13 cellular contexts compared by ENCODE assay signal in genomic region chr5:9468070-9468388, GRCh38.
A peak's percentile ranks its signal among the peaks of the same experiment; 100 is the strongest.
DNase-seq lines count a peak whose midpoint lies in the region; ATAC-seq and TF ChIP-seq lines count a peak whose summit lies in the region.
"Had no signal": no experiment of that assay in that cellular context is flagged by ENCODE, and none has a peak within 500 bp of the region (broad histone marks: within the 10 kb centered on the region; RNA-seq: fewer than 3 reads in every experiment).

No MANE protein-coding gene starts in this region.

- H3K27ac ChIP-seq in SJSA1 (peak overlapping the region; percentile 60), fibroblast of lung (ENCODE audit: insufficient read depth, low read length) (peak overlapping the region; percentile 36)
- H3K27ac ChIP-seq: adrenal gland, right atrium auricular region had no signal

- CTCF ChIA-PET in activated CD8-positive, alpha-beta T cell treated with anti-CD3 and anti-CD28 coated beads for 36 hours (lab: Charles Lee) = no interaction called here

- no peaks in the 10 kb centered on the region for H3K36me3 Mint-ChIP-seq in activated CD8-positive, alpha-beta T cell treated with anti-CD3 and anti-CD28 coated beads for 36 hours (ENCODE audit: low read depth)
- H3K36me3 Mint-ChIP-seq: stimulated activated effector memory CD8-positive, alpha-beta T cell treated with anti-CD3 and anti-CD28 coated beads, Interleukin-12 subunit alpha, Interleukin-12 subunit beta, amount 100 ng/mL, for 72 hours had no signal

- intact Hi-C loops in activated CD8-positive, alpha-beta T cell treated with anti-CD3 and anti-CD28 coated beads for 36 hours (cut with micrococcal nuclease) = no loop called here

- H3K9me3 ChIP-seq in SJSA1 (replicated peaks) = no peaks in the 10 kb centered on the region
- no peaks in the 10 kb centered on the region for H3K9me3 ChIP-seq in fibroblast of lung (ENCODE audit: control insufficient read depth, insufficient read depth, low read depth, low read length)
- no peaks in the 10 kb centered on the region for H3K9me3 ChIP-seq in BE2C
- H3K9me3 ChIP-seq: adrenal gland, right atrium auricular region had no signal

- H3K27ac Mint-ChIP-seq in activated CD8-positive, alpha-beta T cell treated with anti-CD3 and anti-CD28 coated beads for 36 hours = no peak overlapping the region
- H3K27ac Mint-ChIP-seq: stimulated activated effector memory CD8-positive, alpha-beta T cell treated with anti-CD3 and anti-CD28 coated beads, Interleukin-12 subunit alpha, Interleukin-12 subunit beta, amount 100 ng/mL, for 72 hours had no signal

- no peak overlapping the region for H2AFZ ChIP-seq in fibroblast of lung (ENCODE audit: low read length)

- no peaks in the 10 kb centered on the region for H3K27me3 Mint-ChIP-seq in activated CD8-positive, alpha-beta T cell treated with anti-CD3 and anti-CD28 coated beads for 36 hours

- H3K9ac ChIP-seq in fibroblast of lung (ENCODE audit: insufficient read depth, low read length) = no peak overlapping the region

- H3K4me3 Mint-ChIP-seq in activated CD8-positive, alpha-beta T cell treated with anti-CD3 and anti-CD28 coated beads for 36 hours = no peak overlapping the region
- H3K4me3 Mint-ChIP-seq: stimulated activated effector memory CD8-positive, alpha-beta T cell treated with anti-CD3 and anti-CD28 coated beads, Interleukin-12 subunit alpha, Interleukin-12 subunit beta, amount 100 ng/mL, for 72 hours had no signal

- peaks cover 16% of the 10 kb centered on the region for H3K4me1 ChIP-seq in SJSA1 (replicated peaks)
- H3K4me1 ChIP-seq in fibroblast of lung (ENCODE audit: control insufficient read depth, extremely low read depth, insufficient read depth, low read length) = peaks cover 6% of the 10 kb centered on the region
- H3K4me1 ChIP-seq in BE2C = no peaks in the 10 kb centered on the region
- H3K4me1 ChIP-seq: adrenal gland, right atrium auricular region had no signal

- TF ChIP-seq CTCF in fibroblast of lung (conservative IDR thresholded peaks at IDR 0.05 in 1 of 2, IDR thresholded peaks at IDR 0.05 in 1 of 2; ENCODE audit: low read depth in 1 of 2, low read length in 2 of 2) (no peak), BE2C (IDR thresholded peaks at IDR 0.05; ENCODE audit: low read depth, low read length) (no peak)
- no peak for TF ChIP-seq CTCF in activated CD8-positive, alpha-beta T cell treated with anti-CD3 and anti-CD28 coated beads for 36 hours (IDR thresholded peaks at IDR 0.05)

- DNase-seq in GM03348 (ENCODE audit: low spot score) = peak; percentile 84
- DNase-seq in SJSA1 (ENCODE audit: low read depth in 1 of 2, low spot score in 2 of 2) = peak; percentile 81 to 89
- peak; percentile 92 to 97 for DNase-seq in fibroblast of lung (ENCODE audit: low read depth in 2 of 2)
- peak; percentile 93 for DNase-seq in renal cortical epithelial cell (ENCODE audit: low read depth)
- no peak for DNase-seq in COLO668 (lab: John Stamatoyannopoulos, UW; ENCODE audit: unreplicated experiment)
- DNase-seq in BE2C = no peak
- DNase-seq in activated CD8-positive, alpha-beta T cell treated with anti-CD3 and anti-CD28 coated beads for 36 hours = no peak
- DNase-seq: adrenal gland, DND-41, NCI-H526 treated with DMSO at 0.1 percent for 48 hours had no signal

- H3K4me3 ChIP-seq in SJSA1 = no peak overlapping the region
- H3K4me3 ChIP-seq in fibroblast of lung (replicated peaks in 1 of 4; ENCODE audit: control extremely low read depth in 1 of 4, insufficient read depth in 1 of 4, low read depth in 3 of 4, low read length in 4 of 4) = no peak overlapping the region
- no peak overlapping the region for H3K4me3 ChIP-seq in BE2C (ENCODE audit: low read depth, low read length)
- H3K4me3 ChIP-seq: adrenal gland, right atrium auricular region had no signal

- H3K79me2 ChIP-seq in fibroblast of lung (ENCODE audit: control insufficient read depth, insufficient read depth, low read length) = no peaks in the 10 kb centered on the region

- H4K20me1 ChIP-seq in fibroblast of lung (ENCODE audit: control insufficient read depth, extremely low read depth, insufficient read depth, low read length) = no peaks in the 10 kb centered on the region

- POLR2A ChIA-PET in activated CD8-positive, alpha-beta T cell treated with anti-CD3 and anti-CD28 coated beads for 36 hours (lab: Charles Lee) = no interaction called here

- H3K4me1 Mint-ChIP-seq in activated CD8-positive, alpha-beta T cell treated with anti-CD3 and anti-CD28 coated beads for 36 hours (ENCODE audit: low read depth) = no peaks in the 10 kb centered on the region
- H3K4me1 Mint-ChIP-seq: stimulated activated effector memory CD8-positive, alpha-beta T cell treated with anti-CD3 and anti-CD28 coated beads, Interleukin-12 subunit alpha, Interleukin-12 subunit beta, amount 100 ng/mL, for 72 hours had no signal

- H3K36me3 ChIP-seq in SJSA1 (no peaks in the 10 kb centered on the region; the same call in 1 of the 2 replicates), fibroblast of lung (ENCODE audit: control insufficient read depth, insufficient read depth, low read length) (no peaks in the 10 kb centered on the region), BE2C (no peaks in the 10 kb centered on the region)
- H3K36me3 ChIP-seq: adrenal gland, right atrium auricular region had no signal

- H3K9me3 Mint-ChIP-seq in activated CD8-positive, alpha-beta T cell treated with anti-CD3 and anti-CD28 coated beads for 36 hours = no peaks in the 10 kb centered on the region

- H3K4me2 ChIP-seq in fibroblast of lung (ENCODE audit: extremely low read depth, insufficient read depth, low read length) = no peak overlapping the region

- ATAC-seq in HG02759 (IDR thresholded peaks at IDR 0.05; ENCODE audit: unreplicated experiment) = no peak
- no peak for ATAC-seq in activated CD8-positive, alpha-beta T cell treated with anti-CD3 and anti-CD28 coated beads for 36 hours
- ATAC-seq: stimulated activated effector memory CD8-positive, alpha-beta T cell treated with anti-CD3 and anti-CD28 coated beads, Interleukin-12 subunit alpha, Interleukin-12 subunit beta, amount 100 ng/mL, for 72 hours had no signal

- no peaks in the 10 kb centered on the region for H3K27me3 ChIP-seq in SJSA1 (replicated peaks)
- no peaks in the 10 kb centered on the region for H3K27me3 ChIP-seq in fibroblast of lung (ENCODE audit: control insufficient read depth, insufficient read depth, low read length)
- H3K27me3 ChIP-seq in BE2C = no peaks in the 10 kb centered on the region
- H3K27me3 ChIP-seq: adrenal gland, right atrium auricular region had no signal

Comparison
In these comparisons a context has a peak if more than half of its experiments do, and no peak if none do; other contexts are left out.
1. DNase-seq: peak in GM03348 (single experiment), SJSA1 (2 of 2), fibroblast of lung (2 of 2) and renal cortical epithelial cell (single experiment); none in COLO668 (single experiment), BE2C (single experiment) and activated CD8-positive, alpha-beta T cell treated with anti-CD3 and anti-CD28 coated beads for 36 hours (single experiment).